Comparison of ENCODE assay signal across 10 cellular contexts in genomic region chr7:18087687-18088078, GRCh38.
DNase-seq lines count a peak whose midpoint lies in the region; ATAC-seq and TF ChIP-seq lines count a peak whose summit lies in the region.
"Had no signal": no experiment of that assay in that cellular context is flagged by ENCODE, and none has a peak within 500 bp of the region (broad histone marks: within the 10 kb centered on the region; RNA-seq: fewer than 3 reads in every experiment).

No MANE protein-coding gene starts in this region.

- H3K4me3 ChIP-seq in HUES64 (ENCODE audit: low read length) (peak overlapping the region; percentile 72), mucosa of descending colon (no peak overlapping the region)

- H3K27me3 Mint-ChIP-seq in CD14-positive monocyte (ENCODE audit: low read depth in 3 of 3) = peaks cover 31 to 49% (median 39%) of the 10 kb centered on the region in 3 donors
- H3K27me3 Mint-ChIP-seq in nephron progenitor cell (ENCODE audit: low read depth, poor library complexity) = peaks cover 60% of the 10 kb centered on the region
- H3K27me3 Mint-ChIP-seq in activated CD4-positive, alpha-beta T cell treated with anti-CD3 and anti-CD28 coated beads, Interleukin-2, amount 10 ng/mL, durations not matched to agents 24 days and 14 days = peaks cover 44% of the 10 kb centered on the region

- H3K27me3 ChIP-seq in HUES64 (ENCODE audit: insufficient read depth, low read length) = peaks cover 63% of the 10 kb centered on the region

- TF ChIP-seq CTCF in CD14-positive monocyte (IDR thresholded peaks at IDR 0.05) = no peak
- TF ChIP-seq CTCF in nephron progenitor cell (IDR thresholded peaks at IDR 0.05) = no peak
- TF ChIP-seq CTCF in mucosa of descending colon (IDR thresholded peaks at IDR 0.05) = no peak

- no peak overlapping the region for H3K27ac ChIP-seq in HUES64 (ENCODE audit: low read depth, low read length)

- H3K4me1 ChIP-seq in HUES64 (ENCODE audit: insufficient read depth, low read length) (peaks cover 4% of the 10 kb centered on the region; the same call in 1 of the 2 replicates), mucosa of descending colon (ENCODE audit: low read depth) (peaks cover 9% of the 10 kb centered on the region)

- H3K4me3 Mint-ChIP-seq in CD14-positive monocyte (peak overlapping the region; percentile 90 to 94), nephron progenitor cell (peak overlapping the region; percentile 89)
- H3K4me3 Mint-ChIP-seq in activated CD4-positive, alpha-beta T cell treated with anti-CD3 and anti-CD28 coated beads, Interleukin-2, amount 10 ng/mL, durations not matched to agents 24 days and 14 days = no peak overlapping the region

- ATAC-seq in mucosa of descending colon = no peak
- ATAC-seq: activated CD4-positive, alpha-beta T cell treated with anti-CD3 and anti-CD28 coated beads for 36 hours had no signal

- H3K9me3 ChIP-seq in HUES64 (ENCODE audit: insufficient read depth, low read depth, low read length) = no peaks in the 10 kb centered on the region
- H3K9me3 ChIP-seq in mucosa of descending colon = no peaks in the 10 kb centered on the region

- H3K36me3 ChIP-seq in HUES64 (ENCODE audit: insufficient read depth, low read length) (no peaks in the 10 kb centered on the region), mucosa of descending colon (ENCODE audit: low read depth) (no peaks in the 10 kb centered on the region)

- H3K27ac Mint-ChIP-seq in CD14-positive monocyte (peak overlapping the region in 1 of 7 donors; percentile 4), nephron progenitor cell (no peak overlapping the region)
- no peak overlapping the region for H3K27ac Mint-ChIP-seq in activated CD4-positive, alpha-beta T cell treated with anti-CD3 and anti-CD28 coated beads, Interleukin-2, amount 10 ng/mL, durations not matched to agents 24 days and 14 days
- H3K27ac Mint-ChIP-seq: activated CD4-positive, alpha-beta T cell treated with anti-CD3 and anti-CD28 coated beads for 36 hours had no signal

- intact Hi-C loops in CD14-positive monocyte (cut with micrococcal nuclease) = no loop called here
- intact Hi-C loops in activated CD4-positive, alpha-beta T cell treated with anti-CD3 and anti-CD28 coated beads, Interleukin-2, amount 10 ng/mL, durations not matched to agents 24 days and 14 days (cut with micrococcal nuclease) = no loop called here
- intact Hi-C loops in mucosa of descending colon (cut with DNase I, micrococcal nuclease) = no loop called here

- H3K9me3 Mint-ChIP-seq in CD14-positive monocyte = peaks cover under 1 to 19% (median 7%) of the 10 kb centered on the region in 7 donors
- H3K9me3 Mint-ChIP-seq in nephron progenitor cell = peaks cover 5% of the 10 kb centered on the region
- peaks cover 3% of the 10 kb centered on the region for H3K9me3 Mint-ChIP-seq in activated CD4-positive, alpha-beta T cell treated with anti-CD3 and anti-CD28 coated beads, Interleukin-2, amount 10 ng/mL, durations not matched to agents 24 days and 14 days

- 6% methylated on average over 14 of the region's 14 CpGs for WGBS in HUES64

- peaks cover 3 to 8% of the 10 kb centered on the region in 2 donors for H3K36me3 Mint-ChIP-seq in CD14-positive monocyte
- no peaks in the 10 kb centered on the region for H3K36me3 Mint-ChIP-seq in nephron progenitor cell (ENCODE audit: low read depth)
- H3K36me3 Mint-ChIP-seq in activated CD4-positive, alpha-beta T cell treated with anti-CD3 and anti-CD28 coated beads, Interleukin-2, amount 10 ng/mL, durations not matched to agents 24 days and 14 days (ENCODE audit: low read depth) = no peaks in the 10 kb centered on the region

- no peak overlapping the region for H3K9ac ChIP-seq in HUES64 (ENCODE audit: low read depth, low read length)

- DNase-seq in CD14-positive monocyte (ENCODE audit: low spot score) (no peak), ecto neural progenitor cell (ENCODE audit: low spot score) (peak; percentile 56), nephron progenitor cell (peak; percentile 29), ureter (ENCODE audit: low spot score) (no peak), SKM-1 (lab: John Stamatoyannopoulos, UW; ENCODE audit: unreplicated experiment) (no peak), mucosa of descending colon (no peak)
- DNase-seq in activated CD4-positive, alpha-beta T cell treated with anti-CD3 and anti-CD28 coated beads, Interleukin-2, amount 10 ng/mL, durations not matched to agents 24 days and 14 days = no peak
- DNase-seq: erythroblast had no signal

- H3K4me1 Mint-ChIP-seq in CD14-positive monocyte (peaks cover 14% of the 10 kb centered on the region), nephron progenitor cell (peaks cover 12% of the 10 kb centered on the region)
- no peaks in the 10 kb centered on the region for H3K4me1 Mint-ChIP-seq in activated CD4-positive, alpha-beta T cell treated with anti-CD3 and anti-CD28 coated beads, Interleukin-2, amount 10 ng/mL, durations not matched to agents 24 days and 14 days

Comparison
In these comparisons a context has a peak if more than half of its experiments do, and no peak if none do; other contexts are left out.
1. DNase-seq: peak in ecto neural progenitor cell (single experiment) and nephron progenitor cell (single experiment); none in CD14-positive monocyte (single experiment), ureter (single experiment), SKM-1 (single experiment), activated CD4-positive, alpha-beta T cell treated with anti-CD3 and anti-CD28 coated beads, Interleukin-2, amount 10 ng/mL, durations not matched to agents 24 days and 14 days (single experiment) and mucosa of descending colon (0 of 3).